In genomic region chr4:10811992-10812391, GRCh38 we compare ENCODE assay signal across 18 cellular contexts.
DNase-seq lines count a peak whose midpoint lies in the region; ATAC-seq, FAIRE-seq and TF ChIP-seq lines count a peak whose summit lies in the region.
"Had no signal": no experiment of that assay in that cellular context is flagged by ENCODE, and none has a peak within 500 bp of the region (broad histone marks: within the 10 kb centered on the region; RNA-seq: fewer than 3 reads in every experiment).

No MANE protein-coding gene starts in this region.

- no peak for TF ChIP-seq RAD21 in K562 (CRISPR knock-in tag; conservative IDR thresholded peaks at IDR 0.05 in 1 of 2, IDR thresholded peaks at IDR 0.05 in 1 of 2)

- in situ Hi-C loops in K562 (cut with MboI): no loop called here

- H3K79me2 ChIP-seq in K562 (ENCODE audit: control insufficient read depth, insufficient read depth, low read length): no peaks in the 10 kb centered on the region

- POLR2A ChIA-PET in K562 (lab: Yijun Ruan, JAX): no interaction called here

- H3K27me3 Mint-ChIP-seq in mesothelial cell of epicardium (ENCODE audit: low read depth): no peaks in the 10 kb centered on the region
- H3K27me3 Mint-ChIP-seq: CD4-positive, alpha-beta T cell had no signal

- H3K36me3 Mint-ChIP-seq in mesothelial cell of epicardium: no peaks in the 10 kb centered on the region

- H3K9ac ChIP-seq in K562 (ENCODE audit: insufficient read depth in 1 of 2, low read depth in 2 of 2, low read length in 2 of 2): no peak overlapping the region

- H3K4me1 ChIP-seq in K562 (replicated peaks in 1 of 2; ENCODE audit: control insufficient read depth in 2 of 2, insufficient read depth in 2 of 2, low read length in 2 of 2): no peaks in the 10 kb centered on the region
- H3K4me1 ChIP-seq in right atrium auricular region: no peaks in the 10 kb centered on the region
- H3K4me1 ChIP-seq: A549, Caco-2 had no signal

- peaks cover 9% of the 10 kb centered on the region for H3K4me1 Mint-ChIP-seq in mesothelial cell of epicardium

- no peak overlapping the region for H2AFZ ChIP-seq in K562 (ENCODE audit: low read depth, low read length)

- H3K9me3 ChIP-seq in K562 (replicated peaks; ENCODE audit: control insufficient read depth, insufficient read depth, low read depth, low read length) (no peaks in the 10 kb centered on the region), right atrium auricular region (peaks cover 0 to 4% of the 10 kb centered on the region in 2 donors)
- H3K9me3 ChIP-seq: A549, Caco-2 had no signal

- TF ChIP-seq CTCF in K562 (IDR thresholded peaks at IDR 0.05 in 2 of 3, conservative IDR thresholded peaks at IDR 0.05 in 1 of 3; ENCODE audit: insufficient read depth in 2 of 3, low read depth in 1 of 3, low read length in 3 of 3): no peak
- TF ChIP-seq CTCF in mesothelial cell of epicardium (IDR thresholded peaks at IDR 0.05; ENCODE audit: unreplicated experiment): no peak
- no peak for TF ChIP-seq CTCF in right atrium auricular region (IDR thresholded peaks at IDR 0.05)

- TF ChIP-seq POLR2A in K562 (conservative IDR thresholded peaks at IDR 0.05): no peak

- H3K27me3 ChIP-seq in K562 (ENCODE audit: control insufficient read depth in 2 of 2, insufficient read depth in 2 of 2, low read length in 2 of 2) (no peaks in the 10 kb centered on the region), right atrium auricular region (no peaks in the 10 kb centered on the region)

- intact Hi-C loops in K562 (cut with micrococcal nuclease): no loop called here

- H3K9me1 ChIP-seq in K562 (ENCODE audit: control insufficient read depth, insufficient read depth, low read length): no peaks in the 10 kb centered on the region

- H3K4me3 Mint-ChIP-seq in mesothelial cell of epicardium: no peak overlapping the region
- H3K4me3 Mint-ChIP-seq: CD4-positive, alpha-beta T cell; H9 had no signal

- FAIRE-seq in K562 (lab: Jason Lieb, UNC): no peak
- FAIRE-seq: A549, D721Med, H1 had no signal

- H3K36me3 ChIP-seq in K562 (ENCODE audit: control insufficient read depth, insufficient read depth, low read length) (no peaks in the 10 kb centered on the region), right atrium auricular region (no peaks in the 10 kb centered on the region)

- BruUV-seq in K562 (replicated peaks; lab: Mats Ljungman, UMichigan): no TSS peak

- H3K4me3 ChIP-seq in K562 (no peak overlapping the region), right atrium auricular region (no peak overlapping the region)
- H3K4me3 ChIP-seq: A549 had no signal

- no peak for TF ChIP-seq EP300 in K562 (IDR thresholded peaks at IDR 0.05; ENCODE audit: low read length)

- no peak overlapping the region for H3K4me2 ChIP-seq in K562 (ENCODE audit: insufficient read depth, low read length)
- H3K4me2 ChIP-seq: A549 had no signal

- CTCF ChIA-PET in K562 (lab: Yijun Ruan, JAX; ENCODE audit: low intra/inter-chr PET ratio): no interaction called here

- no peaks in the 10 kb centered on the region for H4K20me1 ChIP-seq in K562 (replicated peaks; ENCODE audit: control insufficient read depth, insufficient read depth, low read length)

- H3K9me3 Mint-ChIP-seq in mesothelial cell of epicardium: peaks cover 10% of the 10 kb centered on the region
- H3K9me3 Mint-ChIP-seq: CD4-positive, alpha-beta T cell had no signal

- DNase-seq in NCI-H2171 treated with DMSO at 0.1 percent for 48 hours (lab: John Stamatoyannopoulos, UW): peak; percentile 35
- DNase-seq in NCI-H2171 (lab: John Stamatoyannopoulos, UW): no peak
- no peak for DNase-seq in K562 (ENCODE audit: extremely low read depth in 1 of 4, low spot score in 3 of 4)
- no peak for DNase-seq in mesothelial cell of epicardium (ENCODE audit: low spot score in 2 of 2, unreplicated experiment in 2 of 2)
- no peak for DNase-seq in right atrium auricular region (ENCODE audit: low spot score)
- no peak for DNase-seq in NCI-H226
- DNase-seq in NCI-H1048 (lab: John Stamatoyannopoulos, UW): no peak
- DNase-seq: AML-193; Caco-2; CD4-positive, alpha-beta T cell; DMS79 treated with DMSO at 0.1 percent for 48 hours; GF-D8; H9 had no signal

- peak overlapping the region; percentile 19 for H3K27ac Mint-ChIP-seq in mesothelial cell of epicardium
- H3K27ac Mint-ChIP-seq: CD4-positive, alpha-beta T cell; H9 had no signal

- H3K27ac ChIP-seq in K562 (ENCODE audit: extremely low read depth, low read depth, low read length) (no peak overlapping the region), right atrium auricular region (no peak overlapping the region)
- H3K27ac ChIP-seq: 22Rv1, A549, C4-2B had no signal

- ATAC-seq in K562: no peak
- ATAC-seq: A549 had no signal

- WGBS in K562 (ENCODE audit: insufficient coverage, low coverage, missing lambda C conversion rate): 0% methylated on average over 4 of the region's 4 CpGs

TF ChIP-seq in K562, 482 proteins besides CTCF, POLR2A, EP300 and RAD21:
- TF ChIP-seq PCBP1 (IDR thresholded peaks at IDR 0.05; ENCODE audit: low read depth, low read length, poor library complexity, severe bottlenecking) (no peak), TFE3 (CRISPR knock-in tag; IDR thresholded peaks at IDR 0.05) (peak; percentile 72)
